Comparison of ENCODE assay signal across 11 cellular contexts in the genomic region with DNA sequence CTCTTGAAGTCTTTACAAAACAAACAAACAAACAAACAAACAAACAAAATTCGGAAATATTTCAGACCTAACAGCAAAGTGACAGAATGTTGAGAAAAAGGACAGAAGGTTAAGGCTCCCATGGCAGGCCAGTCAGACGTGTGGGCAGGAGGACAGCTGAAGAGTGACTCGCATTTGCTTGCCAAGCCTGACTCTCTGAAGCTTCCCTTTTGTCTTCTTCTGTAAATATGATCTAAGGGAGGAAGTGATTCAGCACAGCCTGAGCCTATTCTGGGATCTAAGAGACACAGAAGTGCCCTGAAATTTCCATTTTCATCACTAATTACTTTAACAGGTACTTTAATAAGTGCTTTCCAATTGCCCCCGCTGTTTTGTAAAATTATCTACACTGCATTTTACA.
A peak's percentile ranks its signal among the peaks of the same experiment; 100 is the strongest.
DNase-seq lines count a peak whose midpoint lies in the region; ATAC-seq and TF ChIP-seq lines count a peak whose summit lies in the region.
"Had no signal": no experiment of that assay in that cellular context is flagged by ENCODE, and none has a peak within 500 bp of the region (broad histone marks: within the 10 kb centered on the region; RNA-seq: fewer than 3 reads in every experiment).

No MANE protein-coding gene starts in this region.

- H3K4me1 ChIP-seq in fibroblast of lung (ENCODE audit: control insufficient read depth, extremely low read depth, insufficient read depth, low read length) (no peaks in the 10 kb centered on the region), testis (no peaks in the 10 kb centered on the region), mucosa of descending colon (ENCODE audit: low read depth) (no peaks in the 10 kb centered on the region)

- H3K27me3 ChIP-seq in fibroblast of lung (ENCODE audit: control insufficient read depth, insufficient read depth, low read length) (no peaks in the 10 kb centered on the region), testis (no peaks in the 10 kb centered on the region)

- no peak overlapping the region for H3K27ac ChIP-seq in fibroblast of lung (ENCODE audit: insufficient read depth, low read length)
- H3K27ac ChIP-seq in testis: no peak overlapping the region
- H3K27ac ChIP-seq: C4-2B, skin epidermis had no signal

- no peak overlapping the region for H3K9ac ChIP-seq in fibroblast of lung (ENCODE audit: insufficient read depth, low read length)

- no peaks in the 10 kb centered on the region for H3K36me3 ChIP-seq in fibroblast of lung (ENCODE audit: control insufficient read depth, insufficient read depth, low read length)
- no peaks in the 10 kb centered on the region for H3K36me3 ChIP-seq in testis (ENCODE audit: low read depth, missing control alignments)
- H3K36me3 ChIP-seq in mucosa of descending colon (ENCODE audit: low read depth): no peaks in the 10 kb centered on the region

- H3K4me3 ChIP-seq in fibroblast of lung (replicated peaks in 1 of 4; ENCODE audit: control extremely low read depth in 1 of 4, insufficient read depth in 1 of 4, low read depth in 3 of 4, low read length in 4 of 4) (no peak overlapping the region), testis (no peak overlapping the region), mucosa of descending colon (no peak overlapping the region)
- H3K4me3 ChIP-seq: skin epidermis had no signal

- no peaks in the 10 kb centered on the region for H4K20me1 ChIP-seq in fibroblast of lung (ENCODE audit: control insufficient read depth, extremely low read depth, insufficient read depth, low read length)

- H2AFZ ChIP-seq in fibroblast of lung (ENCODE audit: low read length): no peak overlapping the region

- no peak for TF ChIP-seq POLR2A in testis (IDR thresholded peaks at IDR 0.05)

- no peak overlapping the region for H3K4me2 ChIP-seq in fibroblast of lung (ENCODE audit: extremely low read depth, insufficient read depth, low read length)

- H3K9me3 ChIP-seq in fibroblast of lung (ENCODE audit: control insufficient read depth, insufficient read depth, low read depth, low read length): no peaks in the 10 kb centered on the region
- H3K9me3 ChIP-seq in testis: no peaks in the 10 kb centered on the region
- H3K9me3 ChIP-seq in mucosa of descending colon: peaks cover 7% of the 10 kb centered on the region

- intact Hi-C loops in Right ventricle myocardium superior (cut with DNase I): no loop called here
- intact Hi-C loops in cardiac septum (cut with DNase I): no loop called here
- intact Hi-C loops in testis (cut with DNase I; ENCODE audit: low total_unique reads): no loop called here
- intact Hi-C loops in mucosa of descending colon (cut with DNase I, micrococcal nuclease): no loop called here

- ATAC-seq in Right ventricle myocardium superior (ENCODE audit: poor library complexity) (peak; percentile 39), mucosa of descending colon (no peak)

- no peaks in the 10 kb centered on the region for H3K79me2 ChIP-seq in fibroblast of lung (ENCODE audit: control insufficient read depth, insufficient read depth, low read length)

- WGBS in testis, 2 donors: 38 to 43% methylated on average over 4 of the region's 4 CpGs

- TF ChIP-seq CTCF in fibroblast of lung (conservative IDR thresholded peaks at IDR 0.05 in 1 of 2, IDR thresholded peaks at IDR 0.05 in 1 of 2; ENCODE audit: low read depth in 1 of 2, low read length in 2 of 2): no peak
- no peak for TF ChIP-seq CTCF in testis (IDR thresholded peaks at IDR 0.05)
- TF ChIP-seq CTCF in mucosa of descending colon (IDR thresholded peaks at IDR 0.05): no peak

- DNase-seq in Right ventricle myocardium superior: no peak
- DNase-seq in cardiac septum (ENCODE audit: low spot score): no peak
- DNase-seq in NOMO-1 treated with dmso at 0.1 percent for 144 hours (lab: John Stamatoyannopoulos, UW; ENCODE audit: unreplicated experiment): peak; percentile 54
- DNase-seq in fibroblast of lung (ENCODE audit: low read depth in 2 of 2): peak; percentile 11 to 80
- DNase-seq in testis: peak; percentile 25
- no peak for DNase-seq in activated gamma-delta T cell (lab: John Stamatoyannopoulos, UW)
- no peak for DNase-seq in mucosa of descending colon
- no peak for DNase-seq in HT-29 (ENCODE audit: low spot score)
- DNase-seq: erythroblast had no signal

Comparison
In these comparisons a context has a peak if more than half of its experiments do, and no peak if none do; other contexts are left out.
1. DNase-seq: peak in NOMO-1 treated with dmso at 0.1 percent for 144 hours (single experiment), fibroblast of lung (2 of 2) and testis (single experiment); none in Right ventricle myocardium superior (single experiment), cardiac septum (single experiment), activated gamma-delta T cell (single experiment), mucosa of descending colon (0 of 3) and HT-29 (single experiment).